ENCODE assay signal across 34 cellular contexts in genomic region chr4:173202395-173202794, GRCh38.
"Had no signal": no experiment of that assay in that cellular context is flagged by ENCODE, and none has a peak within 500 bp of the region (broad histone marks: within the 10 kb centered on the region; RNA-seq: fewer than 3 reads in every experiment).

No MANE protein-coding gene starts in this region.

- DNase-seq: activated CD4-positive, alpha-beta memory T cell treated with anti-CD3 and anti-CD28 coated beads for 36 hours; activated CD4-positive, alpha-beta T cell treated with anti-CD3 and anti-CD28 coated beads for 36 hours; activated CD4-positive, alpha-beta T cell treated with anti-CD3 and anti-CD28 coated beads, Interleukin-2, amount 10 ng/mL, durations not matched to agents 24 days and 14 days; activated CD4-positive, CD25-positive, alpha-beta regulatory T cell; activated CD4-positive, CD25-positive, alpha-beta regulatory T cell treated with anti-CD3 and anti-CD28 coated beads, Interleukin-2, amount 50 U/mL, for 72 hours; activated CD8-positive, alpha-beta memory T cell treated with anti-CD3 and anti-CD28 coated beads, Interleukin-2, amount 10 ng/mL, durations not matched to agents 7 days and 5 days; activated CD8-positive, alpha-beta memory T cell treated with anti-CD3 and anti-CD28 coated beads, Interleukin-2, amount 50 U/mL, for 4 hours; activated CD8-positive, alpha-beta T cell treated with anti-CD3 and anti-CD28 coated beads, Interleukin-2, amount 10 ng/mL, durations not matched to agents 7 days and 5 days; activated effector memory CD4-positive, alpha-beta T cell treated with anti-CD3 and anti-CD28 coated beads, Interleukin-2, amount 50 U/mL, for 16 hours; activated naive CD4-positive, alpha-beta T cell treated with anti-CD3 and anti-CD28 coated beads for 36 hours; activated naive CD8-positive, alpha-beta T cell treated with anti-CD3 and anti-CD28 coated beads for 36 hours; activated naive CD8-positive, alpha-beta T cell treated with anti-CD3 and anti-CD28 coated beads, Interleukin-2, amount 50 U/mL, for 24 hours; activated T-cell treated with anti-CD3 and anti-CD28 coated beads, Interleukin-2, amount 50 U/mL, for 1 hour; activated T-cell treated with anti-CD3 and anti-CD28 coated beads, Interleukin-2, amount 50 U/mL, for 48 hours; adrenal gland; amygdala; aorta; body of pancreas; caudate nucleus; cerebellar nuclear complex; colonic mucosa; effector CD8-positive, alpha-beta T cell; erythroblast; foreskin keratinocyte; gastrocnemius medialis; glutamatergic neuron; heart left ventricle; T-helper 1 cell; T-helper 17 cell; WERI-Rb-1 had no signal

- H3K4me1 Mint-ChIP-seq: activated CD4-positive, alpha-beta T cell treated with anti-CD3 and anti-CD28 coated beads, Interleukin-2, amount 10 ng/mL, durations not matched to agents 24 days and 14 days; activated CD8-positive, alpha-beta memory T cell treated with anti-CD3 and anti-CD28 coated beads, Interleukin-2, amount 10 ng/mL, durations not matched to agents 7 days and 5 days had no signal

- H3K27me3 Mint-ChIP-seq: activated CD4-positive, alpha-beta memory T cell treated with anti-CD3 and anti-CD28 coated beads for 36 hours; activated CD4-positive, alpha-beta T cell treated with anti-CD3 and anti-CD28 coated beads for 36 hours; activated CD4-positive, alpha-beta T cell treated with anti-CD3 and anti-CD28 coated beads, Interleukin-2, amount 10 ng/mL, durations not matched to agents 24 days and 14 days; activated CD8-positive, alpha-beta memory T cell treated with anti-CD3 and anti-CD28 coated beads, Interleukin-2, amount 10 ng/mL, durations not matched to agents 7 days and 5 days; activated naive CD4-positive, alpha-beta T cell treated with anti-CD3 and anti-CD28 coated beads, Interleukin-2, amount 50 U/mL, for 24 hours; activated naive CD8-positive, alpha-beta T cell treated with anti-CD3 and anti-CD28 coated beads for 36 hours; activated naive CD8-positive, alpha-beta T cell treated with anti-CD3 and anti-CD28 coated beads, Interleukin-2, amount 50 U/mL, for 24 hours; T-helper 17 cell had no signal

- H3K27ac Mint-ChIP-seq: activated CD4-positive, alpha-beta memory T cell treated with anti-CD3 and anti-CD28 coated beads for 36 hours; activated CD4-positive, alpha-beta T cell treated with anti-CD3 and anti-CD28 coated beads for 36 hours; activated CD4-positive, alpha-beta T cell treated with anti-CD3 and anti-CD28 coated beads, Interleukin-2, amount 10 ng/mL, durations not matched to agents 24 days and 14 days; activated CD8-positive, alpha-beta memory T cell treated with anti-CD3 and anti-CD28 coated beads, Interleukin-2, amount 10 ng/mL, durations not matched to agents 7 days and 5 days; activated CD8-positive, alpha-beta T cell treated with anti-CD3 and anti-CD28 coated beads, Interleukin-2, amount 10 ng/mL, durations not matched to agents 7 days and 5 days; activated naive CD4-positive, alpha-beta T cell treated with anti-CD3 and anti-CD28 coated beads for 36 hours; activated naive CD4-positive, alpha-beta T cell treated with anti-CD3 and anti-CD28 coated beads, Interleukin-2, amount 50 U/mL, for 24 hours; activated naive CD8-positive, alpha-beta T cell treated with anti-CD3 and anti-CD28 coated beads for 36 hours; activated naive CD8-positive, alpha-beta T cell treated with anti-CD3 and anti-CD28 coated beads, Interleukin-2, amount 50 U/mL, for 24 hours; activated T-helper 1 cell treated with anti-CD3 and anti-CD28 coated beads, Interleukin-12 subunit alpha, Interleukin-12 subunit beta, Interleukin-2, Interleukin-4 antibody, amounts not matched to agents 30 ng/mL and 10 ng/mL and 1 ng/mL, durations not matched to agents 14 hours and 24 hours and 36 hours; activated T-helper 2 cell treated with anti-CD3 and anti-CD28 coated beads, Interferon-gamma antibody, Interleukin-2, Interleukin-4, amounts not matched to agents 10 μg/mL and 5 μg/mL and 100 μg/mL, durations not matched to agents 14 hours and 24 hours and 36 hours; T-helper 17 cell had no signal

- H3K4me3 Mint-ChIP-seq: activated CD4-positive, alpha-beta memory T cell treated with anti-CD3 and anti-CD28 coated beads for 36 hours; activated CD4-positive, alpha-beta T cell treated with anti-CD3 and anti-CD28 coated beads for 36 hours; activated CD4-positive, alpha-beta T cell treated with anti-CD3 and anti-CD28 coated beads, Interleukin-2, amount 10 ng/mL, durations not matched to agents 24 days and 14 days; activated CD8-positive, alpha-beta memory T cell treated with anti-CD3 and anti-CD28 coated beads, Interleukin-2, amount 10 ng/mL, durations not matched to agents 7 days and 5 days; activated CD8-positive, alpha-beta T cell treated with anti-CD3 and anti-CD28 coated beads, Interleukin-2, amount 10 ng/mL, durations not matched to agents 7 days and 5 days; activated naive CD4-positive, alpha-beta T cell treated with anti-CD3 and anti-CD28 coated beads for 36 hours; activated naive CD4-positive, alpha-beta T cell treated with anti-CD3 and anti-CD28 coated beads, Interleukin-2, amount 50 U/mL, for 24 hours; activated naive CD8-positive, alpha-beta T cell treated with anti-CD3 and anti-CD28 coated beads for 36 hours; activated naive CD8-positive, alpha-beta T cell treated with anti-CD3 and anti-CD28 coated beads, Interleukin-2, amount 50 U/mL, for 24 hours; activated T-helper 1 cell treated with anti-CD3 and anti-CD28 coated beads, Interleukin-12 subunit alpha, Interleukin-12 subunit beta, Interleukin-2, Interleukin-4 antibody, amounts not matched to agents 30 ng/mL and 10 ng/mL and 1 ng/mL, durations not matched to agents 14 hours and 24 hours and 36 hours; T-helper 17 cell had no signal

- ATAC-seq: activated CD4-positive, alpha-beta T cell treated with anti-CD3 and anti-CD28 coated beads for 36 hours; activated CD8-positive, alpha-beta memory T cell treated with anti-CD3 and anti-CD28 coated beads, Interleukin-2, amount 10 ng/mL, durations not matched to agents 7 days and 5 days; activated CD8-positive, alpha-beta T cell treated with anti-CD3 and anti-CD28 coated beads, Interleukin-2, amount 10 ng/mL, durations not matched to agents 7 days and 5 days; activated naive CD8-positive, alpha-beta T cell treated with anti-CD3 and anti-CD28 coated beads, Interleukin-2, amount 50 U/mL, for 24 hours; body of pancreas; foreskin keratinocyte; gastrocnemius medialis; heart left ventricle; T-helper 17 cell had no signal

- H3K27ac ChIP-seq: adrenal gland, body of pancreas, colonic mucosa, esophagus muscularis mucosa, foreskin keratinocyte, gastrocnemius medialis, heart left ventricle, WERI-Rb-1 had no signal
